Comparison of ENCODE assay signal across 9 cellular contexts in genomic region chr12:39467432-39467870, GRCh38. TPM values are rescaled to one million over a fixed set of nuclear protein-coding genes. Genes with fewer than 3 reads are reported as not detected.
A peak's percentile ranks its signal among the peaks of the same experiment; 100 is the strongest.
DNase-seq lines count a peak whose midpoint lies in the region; ATAC-seq and TF ChIP-seq lines count a peak whose summit lies in the region.
"Had no signal": no experiment of that assay in that cellular context is flagged by ENCODE, and none has a peak within 500 bp of the region (broad histone marks: within the 10 kb centered on the region; RNA-seq: fewer than 3 reads in every experiment).

No MANE protein-coding gene starts in this region.

- in situ Hi-C loops in gastrocnemius medialis (cut with MboI; ENCODE audit: low sequenced_read_pairs in 4 of 4), result no loop called here

- TF ChIP-seq CTCF in gastrocnemius medialis (IDR thresholded peaks at IDR 0.05 in 4 of 5, conservative IDR thresholded peaks at IDR 0.05 in 1 of 5), result no peak

- DNase-seq in activated CD4-positive, alpha-beta T cell treated with anti-CD3 and anti-CD28 coated beads, Interleukin-2, amount 10 ng/mL, durations not matched to agents 7 days and 5 days, result no peak
- no peak for DNase-seq in activated CD4-positive, alpha-beta T cell treated with anti-CD3 and anti-CD28 coated beads for 1 hour
- DNase-seq in RPMI7951 (ENCODE audit: low read depth) (peak; percentile 2), renal cortical epithelial cell (ENCODE audit: low read depth) (peak; percentile 23), gastrocnemius medialis (no peak), NK-92 (lab: John Stamatoyannopoulos, UW; ENCODE audit: unreplicated experiment) (no peak)
- DNase-seq in stimulated activated CD4-positive, alpha-beta T cell treated with anti-CD3 and anti-CD28 coated beads, Interleukin-4, amount 100 ng/mL, for 1 hour, result no peak
- DNase-seq: WERI-Rb-1 had no signal

- POLR2A ChIA-PET in activated CD4-positive, alpha-beta T cell treated with anti-CD3 and anti-CD28 coated beads, Interleukin-2, amount 10 ng/mL, durations not matched to agents 7 days and 5 days (lab: Charles Lee), result no interaction called here

- H3K4me3 Mint-ChIP-seq in activated CD4-positive, alpha-beta T cell treated with anti-CD3 and anti-CD28 coated beads, Interleukin-2, amount 10 ng/mL, durations not matched to agents 7 days and 5 days, result peak overlapping the region; percentile 37

- H3K27me3 ChIP-seq in gastrocnemius medialis, result no peaks in the 10 kb centered on the region

- CTCF ChIA-PET in activated CD4-positive, alpha-beta T cell treated with anti-CD3 and anti-CD28 coated beads, Interleukin-2, amount 10 ng/mL, durations not matched to agents 7 days and 5 days (lab: Charles Lee), result interaction anchor here (1.4 kb wide), 1 partner anchor 17 kb away, joined by 4 read pairs; no protein-coding TSS in a partner anchor

- no peaks in the 10 kb centered on the region for H3K27me3 Mint-ChIP-seq in activated CD4-positive, alpha-beta T cell treated with anti-CD3 and anti-CD28 coated beads, Interleukin-2, amount 10 ng/mL, durations not matched to agents 7 days and 5 days

- no peak overlapping the region for H3K27ac ChIP-seq in gastrocnemius medialis
- H3K27ac ChIP-seq: WERI-Rb-1 had no signal

- ATAC-seq in HG02623 (IDR thresholded peaks at IDR 0.05; ENCODE audit: unreplicated experiment) (peak; percentile 77), gastrocnemius medialis (no peak)

- no peaks in the 10 kb centered on the region for H3K36me3 ChIP-seq in gastrocnemius medialis
- H3K36me3 ChIP-seq: WERI-Rb-1 had no signal

- no peak overlapping the region for H3K4me3 ChIP-seq in gastrocnemius medialis

- H3K9me3 ChIP-seq in gastrocnemius medialis, result no peaks in the 10 kb centered on the region

- intact Hi-C loops in gastrocnemius medialis (cut with DNase I; ENCODE audit: low total_unique reads), result no loop called here

- peaks cover 16% of the 10 kb centered on the region for H3K4me1 Mint-ChIP-seq in activated CD4-positive, alpha-beta T cell treated with anti-CD3 and anti-CD28 coated beads, Interleukin-2, amount 10 ng/mL, durations not matched to agents 7 days and 5 days

- no peak for TF ChIP-seq POLR2A in gastrocnemius medialis (IDR thresholded peaks at IDR 0.05)

- no peaks in the 10 kb centered on the region for H3K4me1 ChIP-seq in gastrocnemius medialis

- peaks cover 7% of the 10 kb centered on the region for H3K9me3 Mint-ChIP-seq in activated CD4-positive, alpha-beta T cell treated with anti-CD3 and anti-CD28 coated beads, Interleukin-2, amount 10 ng/mL, durations not matched to agents 7 days and 5 days

- H3K36me3 Mint-ChIP-seq in activated CD4-positive, alpha-beta T cell treated with anti-CD3 and anti-CD28 coated beads, Interleukin-2, amount 10 ng/mL, durations not matched to agents 7 days and 5 days (ENCODE audit: low read depth), result peaks cover 2% of the 10 kb centered on the region

- H3K27ac Mint-ChIP-seq in activated CD4-positive, alpha-beta T cell treated with anti-CD3 and anti-CD28 coated beads, Interleukin-2, amount 10 ng/mL, durations not matched to agents 7 days and 5 days, result peak overlapping the region; percentile 65

RNA-seq across cellular contexts. Expression of gene KIF21A, which starts 24.5 kb away (rescaled TPM):
- 10 to 100 TPM; 13.0 to 13.1 TPM for total RNA-seq in activated CD4-positive, alpha-beta T cell treated with anti-CD3 and anti-CD28 coated beads, Interleukin-2, amount 10 ng/mL, durations not matched to agents 7 days and 5 days
- 8.8 and 11.9 TPM in 2 replicates for total RNA-seq in RPMI7951 (2014; rRNA removed; shearing (Covaris generic))
- 20.5 and 62.0 TPM in 2 replicates for total RNA-seq in renal cortical epithelial cell
- total RNA-seq in gastrocnemius medialis, result 10 to 100 TPM; 28.4 to 36.4 (median 33.1) TPM

Comparison
In these comparisons a context has a peak if more than half of its experiments do, and no peak if none do; other contexts are left out.
1. DNase-seq: peak in RPMI7951 (single experiment) and renal cortical epithelial cell (single experiment); none in activated CD4-positive, alpha-beta T cell treated with anti-CD3 and anti-CD28 coated beads, Interleukin-2, amount 10 ng/mL, durations not matched to agents 7 days and 5 days (single experiment), activated CD4-positive, alpha-beta T cell treated with anti-CD3 and anti-CD28 coated beads for 1 hour (single experiment), gastrocnemius medialis (0 of 2), stimulated activated CD4-positive, alpha-beta T cell treated with anti-CD3 and anti-CD28 coated beads, Interleukin-4, amount 100 ng/mL, for 1 hour (single experiment) and NK-92 (single experiment).